In genomic region chr17:65008877-65009276, GRCh38 we compare ENCODE assay signal across 23 cellular contexts. TPM values are rescaled to one million over a fixed set of nuclear protein-coding genes. Genes with fewer than 3 reads are reported as not detected.
DNase-seq lines count a peak whose midpoint lies in the region; ATAC-seq and TF ChIP-seq lines count a peak whose summit lies in the region.
"Had no signal": no experiment of that assay in that cellular context is flagged by ENCODE, and none has a peak within 500 bp of the region (broad histone marks: within the 10 kb centered on the region; RNA-seq: fewer than 3 reads in every experiment).

No MANE protein-coding gene starts in this region.

- peak overlapping the region; percentile 42 for H3K4me3 ChIP-seq in DOHH2 (ENCODE audit: low read length)
- no peak overlapping the region for H3K4me3 ChIP-seq in gastroesophageal sphincter
- H3K4me3 ChIP-seq in psoas muscle, result no peak overlapping the region
- no peak overlapping the region for H3K4me3 ChIP-seq in left ventricle myocardium inferior
- H3K4me3 ChIP-seq: K562, lung, right lobe of liver had no signal

- ATAC-seq in SK-N-SH treated with all-trans-retinoic acid at 6 μM for 48 hours, result peak; percentile 42
- no peak for ATAC-seq in gastroesophageal sphincter
- no peak for ATAC-seq in psoas muscle
- no peak for ATAC-seq in HG03039 (IDR thresholded peaks at IDR 0.05; ENCODE audit: unreplicated experiment)
- ATAC-seq: K562 had no signal

- DNase-seq in pons (ENCODE audit: low spot score), result peak; percentile 75
- DNase-seq in psoas muscle, result no peak
- no peak for DNase-seq in left ventricle myocardium inferior
- DNase-seq: activated CD4-positive, alpha-beta T cell treated with anti-CD3 and anti-CD28 coated beads, Interleukin-2, amount 10 ng/mL, durations not matched to agents 24 days and 14 days; activated naive CD8-positive, alpha-beta T cell treated with anti-CD3 and anti-CD28 coated beads for 36 hours; DMS 273 treated with DMSO at 0.1 percent for 48 hours; foreskin melanocyte; HCEC 1CT; islet precursor cell; NCI-H187 treated with DMSO at 0.1 percent for 48 hours; NCI-H2227 treated with DMSO at 0.1 percent for 48 hours; NCI-H748 treated with DMSO at 0.1 percent for 48 hours; right lobe of liver; SHP77; stimulated activated CD4-positive, alpha-beta T cell treated with anti-CD3 and anti-CD28 coated beads, Interleukin-15, amount 100 ng/mL, for 24 hours had no signal

- H3K27ac ChIP-seq in DOHH2 (ENCODE audit: low read depth, low read length) (peak overlapping the region; percentile 88), gastroesophageal sphincter (peak overlapping the region in 3 of 4 donors; percentile 5 to 60 (median 33)), psoas muscle (no peak overlapping the region), left ventricle myocardium inferior (replicated peaks) (no peak overlapping the region)
- H3K27ac ChIP-seq: C4-2B, epithelial cell of prostate, right lobe of liver had no signal

- no peaks in the 10 kb centered on the region for H3K9me3 ChIP-seq in DOHH2 (ENCODE audit: control insufficient read depth, insufficient read depth, low read length)
- H3K9me3 ChIP-seq in gastroesophageal sphincter, result no peaks in the 10 kb centered on the region
- H3K9me3 ChIP-seq in psoas muscle, result no peaks in the 10 kb centered on the region
- no peaks in the 10 kb centered on the region for H3K9me3 ChIP-seq in left ventricle myocardium inferior (replicated peaks)
- H3K9me3 ChIP-seq: right lobe of liver had no signal

- TF ChIP-seq CTCF in DOHH2 (IDR thresholded peaks at IDR 0.05; ENCODE audit: low read depth, low read length, poor library complexity, severe bottlenecking) (no peak), gastroesophageal sphincter (IDR thresholded peaks at IDR 0.05) (no peak), psoas muscle (IDR thresholded peaks at IDR 0.05) (no peak), left ventricle myocardium inferior (IDR thresholded peaks at IDR 0.05; ENCODE audit: borderline replicate concordance) (no peak)

- H3K4me2 ChIP-seq in DOHH2 (ENCODE audit: low read length), result peak overlapping the region; percentile 64

- TF ChIP-seq EP300 in gastroesophageal sphincter (IDR thresholded peaks at IDR 0.05), result no peak

- H3K36me3 ChIP-seq in DOHH2 (ENCODE audit: control insufficient read depth, low read length) (peaks cover 75% of the 10 kb centered on the region), gastroesophageal sphincter (peaks cover 0 to 16% of the 10 kb centered on the region in 2 donors), psoas muscle (ENCODE audit: insufficient read depth in 1 of 2, low read depth in 1 of 2) (peaks cover 0 to 19% of the 10 kb centered on the region in 2 donors), left ventricle myocardium inferior (peaks cover 6% of the 10 kb centered on the region)

- 25 to 39% methylated on average over 2 of the region's 2 CpGs for WGBS in gastroesophageal sphincter (ENCODE audit: low coverage in 1 of 2), 2 donors
- WGBS in psoas muscle, 3 donors, result 38 to 70% (median 46%) methylated on average over 2 of the region's 2 CpGs

- intact Hi-C loops in psoas muscle (cut with DNase I) (loop anchor here in 1 of 2 donors (5.0 kb wide), 1 partner anchor 33 kb away; no protein-coding TSS in a partner anchor), left ventricle myocardium inferior (cut with micrococcal nuclease) (no loop called here)

- no peaks in the 10 kb centered on the region for H3K27me3 ChIP-seq in DOHH2 (ENCODE audit: control insufficient read depth, low read length)
- no peaks in the 10 kb centered on the region for H3K27me3 ChIP-seq in gastroesophageal sphincter
- no peaks in the 10 kb centered on the region for H3K27me3 ChIP-seq in psoas muscle (ENCODE audit: insufficient read depth in 3 of 3, low read length in 2 of 3)
- no peaks in the 10 kb centered on the region for H3K27me3 ChIP-seq in left ventricle myocardium inferior (ENCODE audit: low read depth)
- H3K27me3 ChIP-seq: right lobe of liver had no signal

- no peak for TF ChIP-seq POLR2A in gastroesophageal sphincter (IDR thresholded peaks at IDR 0.05)

- peaks cover 88% of the 10 kb centered on the region for H3F3A ChIP-seq in DOHH2 (ENCODE audit: control insufficient read depth, insufficient read depth)

- H3K9me2 ChIP-seq in DOHH2 (replicated peaks; ENCODE audit: control insufficient read depth, low read length), result no peaks in the 10 kb centered on the region

- H4K20me1 ChIP-seq in DOHH2 (ENCODE audit: control insufficient read depth, insufficient read depth, low read depth, low read length), result peaks cover 3% of the 10 kb centered on the region; the same call in 1 of the 2 replicates

- peaks cover 100% of the 10 kb centered on the region for H3K4me1 ChIP-seq in DOHH2 (ENCODE audit: control insufficient read depth, low read length)
- H3K4me1 ChIP-seq in gastroesophageal sphincter, result peaks cover 15 to 72% (median 20%) of the 10 kb centered on the region in 3 donors
- H3K4me1 ChIP-seq in psoas muscle, result peaks cover 38% of the 10 kb centered on the region
- H3K4me1 ChIP-seq in left ventricle myocardium inferior, result peaks cover 42% of the 10 kb centered on the region

- H3K79me2 ChIP-seq in DOHH2 (ENCODE audit: control insufficient read depth, low read length), result peaks cover 87% of the 10 kb centered on the region

TF ChIP-seq in SK-N-SH treated with all-trans-retinoic acid at 6 μM for 48 hours, 23 proteins besides CTCF, POLR2A, EP300 and RAD21:
- TF ChIP-seq ISL1 (CRISPR knock-in tag; IDR thresholded peaks at IDR 0.05), result 0 out of 2 replicates have a peak, but pooled peaks have one; percentile 1
- TF ChIP-seq BACH2 (CRISPR knock-in tag; IDR thresholded peaks at IDR 0.05; ENCODE audit: borderline replicate concordance), result no peak
- TF ChIP-seq CSRNP3 (CRISPR knock-in tag; IDR thresholded peaks at IDR 0.05), result no peak

RNA-seq across cellular contexts. Expression of gene GNA13, which starts 47.7 kb away (rescaled TPM):
- 100 to 1,000 TPM in 1 of 4 donors, 10 to 100 TPM in 3; 60.5 to 103 (median 92.5) TPM for total RNA-seq in gastroesophageal sphincter
- 10 to 100 TPM; 34.2 to 85.5 (median 50.4) TPM for total RNA-seq in psoas muscle
- 10 to 100 TPM; 32.7 to 67.2 (median 38.1) TPM for polyA plus RNA-seq in psoas muscle
- total RNA-seq in left ventricle myocardium inferior, result 19.7 TPM

Comparison
In these comparisons a context has a peak if more than half of its experiments do, and no peak if none do; other contexts are left out.
1. H3K27ac ChIP-seq: peak in DOHH2 (single experiment) and gastroesophageal sphincter (3 of 4); none in psoas muscle (single experiment) and left ventricle myocardium inferior (single experiment).